Comparison of ENCODE assay signal across 17 cellular contexts in the genomic region with DNA sequence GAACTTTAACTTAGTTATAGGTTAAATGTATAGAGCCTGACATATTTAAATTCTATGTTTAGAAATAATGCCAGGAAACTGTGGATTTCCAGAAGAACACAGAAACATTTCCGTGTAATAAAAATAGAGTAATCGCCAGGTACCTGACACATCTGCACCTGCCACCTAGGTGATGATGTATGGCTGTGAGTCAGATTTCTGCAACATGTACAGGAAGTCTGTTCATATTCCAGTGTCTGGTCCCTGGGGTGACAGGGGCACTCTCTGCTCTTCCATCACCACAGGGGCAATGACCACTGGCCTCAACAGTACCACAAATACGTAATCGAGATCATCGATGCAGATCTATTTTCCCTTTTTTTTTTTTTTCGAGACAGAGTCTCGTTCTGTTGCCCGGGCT.
"Had no signal": no experiment of that assay in that cellular context is flagged by ENCODE, and none has a peak within 500 bp of the region (broad histone marks: within the 10 kb centered on the region; RNA-seq: fewer than 3 reads in every experiment).

No MANE protein-coding gene starts in this region.

- H3K9me3 Mint-ChIP-seq: activated CD4-positive, alpha-beta T cell treated with anti-CD3 and anti-CD28 coated beads, Interleukin-2, amount 10 ng/mL, durations not matched to agents 7 days and 5 days; activated naive CD8-positive, alpha-beta T cell treated with anti-CD3 and anti-CD28 coated beads for 36 hours; central memory CD8-positive, alpha-beta T cell; naive thymus-derived CD8-positive, alpha-beta T cell had no signal

- H3K4me1 Mint-ChIP-seq: activated CD4-positive, alpha-beta T cell treated with anti-CD3 and anti-CD28 coated beads, Interleukin-2, amount 10 ng/mL, durations not matched to agents 7 days and 5 days; central memory CD8-positive, alpha-beta T cell; naive thymus-derived CD8-positive, alpha-beta T cell had no signal

- H3K9ac ChIP-seq: parathyroid adenoma had no signal

- H3K27me3 ChIP-seq: body of pancreas, heart right ventricle, left lung, neutrophil had no signal

- H3K27ac ChIP-seq: body of pancreas, heart right ventricle, left lung, neutrophil, parathyroid adenoma, thoracic aorta had no signal

- H3K4me1 ChIP-seq: parathyroid adenoma had no signal

- DNase-seq: activated CD4-positive, alpha-beta T cell treated with anti-CD3 and anti-CD28 coated beads, Interleukin-2, amount 10 ng/mL, durations not matched to agents 7 days and 5 days; activated CD4-positive, CD25-positive, alpha-beta regulatory T cell; activated CD8-positive, alpha-beta memory T cell treated with anti-CD3 and anti-CD28 coated beads, Interleukin-2, amount 50 U/mL, for 48 hours; activated gamma-delta T cell treated with Interleukin-2 at 50 U/mL for 16 hours; activated naive CD8-positive, alpha-beta T cell treated with anti-CD3 and anti-CD28 coated beads for 36 hours; amygdala; body of pancreas; effector CD8-positive, alpha-beta T cell; heart right ventricle; left lung; naive thymus-derived CD8-positive, alpha-beta T cell; stimulated activated CD4-positive, alpha-beta T cell treated with anti-CD3 and anti-CD28 coated beads, Interleukin-12 subunit alpha, Interleukin-12 subunit beta, amount 100 ng/mL, for 4 hours; stimulated activated CD4-positive, alpha-beta T cell treated with anti-CD3 and anti-CD28 coated beads, Interleukin-2, amount 100 ng/mL, for 24 hours had no signal

- H3K9me3 ChIP-seq: body of pancreas, heart right ventricle, left lung, neutrophil, thoracic aorta had no signal

- H3K79me2 ChIP-seq: parathyroid adenoma had no signal

- ATAC-seq: body of pancreas; heart right ventricle; left lung; naive thymus-derived CD8-positive, alpha-beta T cell had no signal

- H3K27me3 Mint-ChIP-seq: activated naive CD8-positive, alpha-beta T cell treated with anti-CD3 and anti-CD28 coated beads for 36 hours; central memory CD8-positive, alpha-beta T cell; naive thymus-derived CD8-positive, alpha-beta T cell had no signal

- H2AFZ ChIP-seq: parathyroid adenoma had no signal

- H3K4me3 Mint-ChIP-seq: activated CD4-positive, alpha-beta T cell treated with anti-CD3 and anti-CD28 coated beads, Interleukin-2, amount 10 ng/mL, durations not matched to agents 7 days and 5 days; activated naive CD8-positive, alpha-beta T cell treated with anti-CD3 and anti-CD28 coated beads for 36 hours; central memory CD8-positive, alpha-beta T cell; naive thymus-derived CD8-positive, alpha-beta T cell had no signal

- H3K36me3 Mint-ChIP-seq: activated naive CD8-positive, alpha-beta T cell treated with anti-CD3 and anti-CD28 coated beads for 36 hours had no signal

- H3K4me3 ChIP-seq: body of pancreas, heart right ventricle, left lung, thoracic aorta had no signal

- H3K27ac Mint-ChIP-seq: activated CD4-positive, alpha-beta T cell treated with anti-CD3 and anti-CD28 coated beads, Interleukin-2, amount 10 ng/mL, durations not matched to agents 7 days and 5 days; activated naive CD8-positive, alpha-beta T cell treated with anti-CD3 and anti-CD28 coated beads for 36 hours; naive thymus-derived CD8-positive, alpha-beta T cell had no signal

- H3K36me3 ChIP-seq: left lung, neutrophil had no signal
